In the genomic region with DNA sequence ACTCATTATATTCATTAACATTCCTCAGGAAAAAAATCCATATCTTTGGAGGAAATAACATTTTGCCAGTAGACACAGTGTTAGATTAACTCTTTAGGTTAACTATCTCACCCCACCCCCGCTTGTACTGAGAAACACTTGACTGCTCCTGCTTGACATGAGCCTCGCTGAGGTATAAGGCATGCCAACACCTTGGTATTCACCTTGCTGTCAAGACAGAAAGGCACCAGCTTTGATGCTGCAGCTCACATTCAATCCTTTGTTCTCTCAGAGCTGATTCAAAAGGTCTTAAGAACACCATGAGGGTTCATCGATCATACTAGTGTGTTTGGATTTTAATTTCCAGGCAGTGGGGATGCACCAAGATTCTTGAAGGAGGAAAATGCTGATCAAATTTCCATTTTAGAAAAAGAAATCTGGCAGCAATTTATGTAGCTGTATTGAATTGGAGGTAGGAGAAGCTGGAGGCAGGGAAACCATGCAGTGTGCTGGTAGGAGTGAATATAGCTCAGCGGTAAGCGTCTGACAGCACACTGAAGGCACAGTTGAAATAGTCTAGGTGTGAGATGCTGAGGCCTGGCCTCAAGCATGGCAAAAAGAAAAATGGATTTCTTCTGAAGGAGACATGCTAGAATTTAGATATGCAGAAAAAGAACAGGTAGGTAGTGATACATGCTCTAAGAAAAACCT, we compare ENCODE assay signal across 11 cellular contexts.
"Had no signal": no experiment of that assay in that cellular context is flagged by ENCODE, and none has a peak within 500 bp of the region (broad histone marks: within the 10 kb centered on the region; RNA-seq: fewer than 3 reads in every experiment).

No MANE protein-coding gene starts in this region.

- H3K4me3 ChIP-seq: SJSA1, SK-N-MC had no signal

- H3K4me1 ChIP-seq: SJSA1 had no signal

- H3K27me3 ChIP-seq: SJSA1 had no signal

- H3K9me3 ChIP-seq: SJSA1 had no signal

- H3K27ac ChIP-seq: SJSA1, SK-N-MC had no signal

- DNase-seq: Karpas-422, KG1, MM.1S, NCI-H187, NCI-H2081 treated with DMSO at 0.1 percent for 48 hours, NCI-H524 treated with DMSO at 0.1 percent for 48 hours, RPMI8226, SIG-M5 had no signal

- H3K36me3 ChIP-seq: SJSA1 had no signal

- ATAC-seq: HepG2 had no signal
